Comparison of ENCODE assay signal across 22 cellular contexts in the genomic region with DNA sequence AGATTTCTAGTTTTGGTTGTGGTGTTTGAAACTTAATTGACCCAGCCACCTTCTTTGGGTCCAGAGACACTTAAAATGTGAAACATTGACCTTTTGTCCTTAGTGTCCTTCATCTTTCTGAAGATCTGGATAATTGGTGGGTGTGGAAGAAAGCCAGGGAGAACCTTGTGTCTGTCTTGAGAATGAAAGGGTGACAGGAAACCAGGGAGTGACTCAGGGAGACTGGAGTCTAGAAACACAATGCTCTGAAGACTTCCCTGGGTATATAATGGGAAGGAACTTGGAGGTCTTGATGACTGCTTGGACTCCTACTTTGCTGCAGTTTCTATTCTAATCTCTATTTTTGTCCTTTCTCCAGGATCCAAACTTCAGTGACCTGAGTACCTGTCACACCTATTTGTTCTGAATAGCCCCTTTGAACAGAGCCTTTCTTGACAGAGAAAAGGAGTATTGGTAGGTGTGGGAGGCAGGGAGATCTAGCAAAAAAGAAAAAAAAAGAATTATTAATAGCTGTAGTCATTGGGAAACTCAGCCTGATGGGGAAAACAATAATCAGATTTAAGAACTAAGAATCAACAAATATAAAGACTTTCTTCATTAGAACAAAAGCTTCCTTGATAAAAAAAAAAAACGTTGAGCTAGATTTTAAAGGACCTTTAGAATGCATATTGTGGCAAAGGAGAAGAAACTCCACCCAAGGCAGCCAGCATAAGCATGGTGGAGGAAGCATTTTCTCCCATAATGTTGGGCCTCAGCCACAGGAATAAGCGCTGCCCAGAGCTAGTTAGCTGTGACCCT.
"Had no signal": no experiment of that assay in that cellular context is flagged by ENCODE, and none has a peak within 500 bp of the region (broad histone marks: within the 10 kb centered on the region; RNA-seq: fewer than 3 reads in every experiment).

No MANE protein-coding gene starts in this region.

- H3K27ac Mint-ChIP-seq: activated CD4-positive, alpha-beta memory T cell treated with anti-CD3 and anti-CD28 coated beads for 36 hours; activated naive CD4-positive, alpha-beta T cell treated with anti-CD3 and anti-CD28 coated beads for 36 hours; activated naive CD8-positive, alpha-beta T cell treated with anti-CD3 and anti-CD28 coated beads, Interleukin-2, amount 10 ng/mL, durations not matched to agents 7 days and 5 days; naive thymus-derived CD4-positive, alpha-beta T cell; stimulated activated memory B cell treated with anti-CD40 and anti-IgM and Interleukin-4, amounts not matched to agents 10 μg/mL and 1 μg/mL and 100 μg/mL, for 72 hours; T-helper 1 cell treated with Interleukin-12 subunit alpha and Interleukin-12 subunit beta and Interleukin-4 antibody, amounts not matched to agents 30 μg/mL and 1 μg/mL, for 36 hours; WTC11 had no signal

- H3K4me3 ChIP-seq: lower lobe of right lung, right lobe of liver, stomach, transverse colon, uterus had no signal

- H3K36me3 Mint-ChIP-seq: activated CD4-positive, alpha-beta memory T cell treated with anti-CD3 and anti-CD28 coated beads for 36 hours; activated naive CD8-positive, alpha-beta T cell treated with anti-CD3 and anti-CD28 coated beads, Interleukin-2, amount 10 ng/mL, durations not matched to agents 7 days and 5 days; naive thymus-derived CD4-positive, alpha-beta T cell; stimulated activated memory B cell treated with anti-CD40 and anti-IgM and Interleukin-4, amounts not matched to agents 10 μg/mL and 1 μg/mL and 100 μg/mL, for 72 hours; WTC11 had no signal

- H3K27me3 ChIP-seq: right lobe of liver, uterus had no signal

- H3K4me1 Mint-ChIP-seq: activated naive CD8-positive, alpha-beta T cell treated with anti-CD3 and anti-CD28 coated beads, Interleukin-2, amount 10 ng/mL, durations not matched to agents 7 days and 5 days; naive thymus-derived CD4-positive, alpha-beta T cell; neural crest cell; stimulated activated memory B cell treated with anti-CD40 and anti-IgM and Interleukin-4, amounts not matched to agents 10 μg/mL and 1 μg/mL and 100 μg/mL, for 72 hours; WTC11 had no signal

- H3K9me3 Mint-ChIP-seq: activated CD4-positive, alpha-beta memory T cell treated with anti-CD3 and anti-CD28 coated beads for 36 hours; activated naive CD4-positive, alpha-beta T cell treated with anti-CD3 and anti-CD28 coated beads for 36 hours; activated naive CD8-positive, alpha-beta T cell treated with anti-CD3 and anti-CD28 coated beads, Interleukin-2, amount 10 ng/mL, durations not matched to agents 7 days and 5 days; naive thymus-derived CD4-positive, alpha-beta T cell; neural crest cell; stimulated activated memory B cell treated with anti-CD40 and anti-IgM and Interleukin-4, amounts not matched to agents 10 μg/mL and 1 μg/mL and 100 μg/mL, for 72 hours; T-helper 1 cell treated with Interleukin-12 subunit alpha and Interleukin-12 subunit beta and Interleukin-4 antibody, amounts not matched to agents 30 μg/mL and 1 μg/mL, for 36 hours; WTC11 had no signal

- H3K9me3 ChIP-seq: lower lobe of right lung, right lobe of liver, stomach, transverse colon, uterus had no signal

- H3K36me3 ChIP-seq: lower lobe of right lung, right lobe of liver, stomach, transverse colon, uterus had no signal

- H3K27ac ChIP-seq: lower lobe of right lung, right lobe of liver, stomach, transverse colon, uterus had no signal

- H3K4me1 ChIP-seq: lower lobe of right lung, right lobe of liver, stomach, transverse colon, uterus had no signal

- H3K4me3 Mint-ChIP-seq: activated CD4-positive, alpha-beta memory T cell treated with anti-CD3 and anti-CD28 coated beads for 36 hours; activated naive CD4-positive, alpha-beta T cell treated with anti-CD3 and anti-CD28 coated beads for 36 hours; activated naive CD8-positive, alpha-beta T cell treated with anti-CD3 and anti-CD28 coated beads, Interleukin-2, amount 10 ng/mL, durations not matched to agents 7 days and 5 days; naive thymus-derived CD4-positive, alpha-beta T cell; neural crest cell; stimulated activated memory B cell treated with anti-CD40 and anti-IgM and Interleukin-4, amounts not matched to agents 10 μg/mL and 1 μg/mL and 100 μg/mL, for 72 hours; T-helper 1 cell treated with Interleukin-12 subunit alpha and Interleukin-12 subunit beta and Interleukin-4 antibody, amounts not matched to agents 30 μg/mL and 1 μg/mL, for 36 hours; WTC11 had no signal

- DNase-seq: activated CD4-positive, alpha-beta memory T cell treated with anti-CD3 and anti-CD28 coated beads for 36 hours; activated naive CD4-positive, alpha-beta T cell treated with anti-CD3 and anti-CD28 coated beads for 36 hours; activated naive CD8-positive, alpha-beta T cell treated with anti-CD3 and anti-CD28 coated beads, Interleukin-2, amount 10 ng/mL, durations not matched to agents 7 days and 5 days; activated T-cell treated with anti-CD3 and anti-CD28 coated beads, Interleukin-2, amount 50 U/mL, for 48 hours; amniotic stem cell; cerebellar nuclear complex; cortex of kidney; erythroblast; lower lobe of right lung; naive thymus-derived CD4-positive, alpha-beta T cell; posterior cingulate gyrus; right lobe of liver; small intestine; stimulated activated CD4-positive, alpha-beta T cell treated with anti-CD3 and anti-CD28 coated beads, Interleukin-15, amount 100 ng/mL, for 24 hours; stomach; T1000; transverse colon; uterus had no signal
